Comparison of ENCODE assay signal across 12 cellular contexts in the genomic region with DNA sequence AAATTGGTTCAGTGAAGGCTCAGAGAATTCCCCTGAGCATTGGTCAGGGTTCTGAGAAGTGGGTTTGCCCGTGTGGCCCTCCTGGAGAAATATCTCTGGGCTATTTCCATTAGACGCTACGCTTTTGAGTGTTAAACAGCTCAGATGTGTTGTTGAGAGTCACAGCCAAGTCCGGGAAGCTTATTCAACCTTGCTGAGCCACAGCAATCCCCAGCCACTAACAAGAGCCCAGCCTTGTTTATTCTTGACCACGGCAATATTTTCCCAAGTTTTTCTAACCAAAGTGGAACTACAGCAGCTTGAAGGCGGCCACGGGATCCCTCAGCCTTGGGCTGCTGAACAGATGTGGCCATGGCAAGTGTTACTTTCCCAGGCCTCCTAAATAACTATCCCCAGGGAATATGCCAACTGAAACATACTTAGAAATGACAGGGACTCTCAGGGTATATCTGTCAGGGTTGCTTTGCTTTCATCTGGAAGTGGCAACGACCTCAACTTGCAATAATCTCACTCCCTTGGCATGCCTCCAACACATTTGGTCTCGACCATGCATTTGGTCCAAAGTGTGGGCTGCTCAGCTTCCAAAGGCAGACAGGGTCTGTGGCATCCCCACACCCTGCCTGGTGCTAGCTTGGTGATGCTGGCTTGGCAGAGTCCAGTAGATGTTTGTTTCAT.
"Had no signal": no experiment of that assay in that cellular context is flagged by ENCODE, and none has a peak within 500 bp of the region (broad histone marks: within the 10 kb centered on the region; RNA-seq: fewer than 3 reads in every experiment).

No MANE protein-coding gene starts in this region.

- ATAC-seq: activated CD4-positive, CD25-positive, alpha-beta regulatory T cell treated with anti-CD3 and anti-CD28 coated beads, Interleukin-2, amount 50 U/mL, for 24 hours; effector memory CD8-positive, alpha-beta T cell; left lobe of liver; natural killer cell; psoas muscle had no signal

- H3K27ac ChIP-seq: adrenal gland, psoas muscle had no signal

- H3K36me3 ChIP-seq: adrenal gland had no signal

- H3K4me3 ChIP-seq: adrenal gland, psoas muscle had no signal

- H3K4me1 ChIP-seq: adrenal gland, psoas muscle had no signal

- H3K9me3 ChIP-seq: adrenal gland, psoas muscle had no signal

- DNase-seq: activated naive CD4-positive, alpha-beta T cell treated with anti-CD3 and anti-CD28 coated beads, Interleukin-2, amount 50 U/mL, for 16 hours; activated T-cell treated with anti-CD3 and anti-CD28 coated beads, Interleukin-2, amount 50 U/mL, for 1 hour; adrenal gland; effector memory CD8-positive, alpha-beta T cell; mammary epithelial cell; natural killer cell; occipital lobe; psoas muscle; stimulated activated CD4-positive, alpha-beta T cell treated with anti-CD3 and anti-CD28 coated beads, Interleukin-2, amount 100 ng/mL, for 48 hours; stimulated activated naive CD4-positive, alpha-beta T cell treated with Interleukin-2 at 50 U/mL for 16 hours had no signal
